Comparison of ENCODE assay signal across 1 cellular context in the genomic region with DNA sequence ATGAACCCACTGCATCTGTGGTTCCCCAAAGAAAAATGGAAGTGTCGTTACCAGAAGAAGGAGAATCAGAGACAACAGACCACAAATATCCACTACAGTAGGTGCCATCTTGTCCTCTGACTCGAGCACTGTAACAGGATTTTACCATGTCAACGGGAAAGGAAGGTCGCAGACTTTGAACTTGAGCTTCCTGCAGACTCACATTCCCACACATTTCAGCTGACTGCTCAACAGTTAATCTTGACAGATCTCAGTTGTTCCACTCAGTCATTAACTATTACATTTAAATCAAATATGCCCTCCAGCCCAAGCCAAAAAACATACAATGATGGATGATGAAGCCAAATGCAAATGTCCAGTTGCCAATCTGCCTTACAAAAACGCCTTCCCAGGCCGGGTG.
A peak's percentile ranks its signal among the peaks of the same experiment; 100 is the strongest.
TF ChIP-seq lines count a peak whose summit lies in the region.

No MANE protein-coding gene starts in this region.

TF ChIP-seq in liver, 16 proteins besides CTCF, POLR2A, EP300 and RAD21:
- TF ChIP-seq MAX (IDR thresholded peaks at IDR 0.05) (no peak), NR2F2 (IDR thresholded peaks at IDR 0.05) (peak; percentile 83), ZBTB33 (IDR thresholded peaks at IDR 0.05) (no peak), TAF1 (conservative IDR thresholded peaks at IDR 0.05) (no peak), FOXA2 (IDR thresholded peaks at IDR 0.05) (no peak)
